ENCODE assay signal across 25 cellular contexts in the genomic region with DNA sequence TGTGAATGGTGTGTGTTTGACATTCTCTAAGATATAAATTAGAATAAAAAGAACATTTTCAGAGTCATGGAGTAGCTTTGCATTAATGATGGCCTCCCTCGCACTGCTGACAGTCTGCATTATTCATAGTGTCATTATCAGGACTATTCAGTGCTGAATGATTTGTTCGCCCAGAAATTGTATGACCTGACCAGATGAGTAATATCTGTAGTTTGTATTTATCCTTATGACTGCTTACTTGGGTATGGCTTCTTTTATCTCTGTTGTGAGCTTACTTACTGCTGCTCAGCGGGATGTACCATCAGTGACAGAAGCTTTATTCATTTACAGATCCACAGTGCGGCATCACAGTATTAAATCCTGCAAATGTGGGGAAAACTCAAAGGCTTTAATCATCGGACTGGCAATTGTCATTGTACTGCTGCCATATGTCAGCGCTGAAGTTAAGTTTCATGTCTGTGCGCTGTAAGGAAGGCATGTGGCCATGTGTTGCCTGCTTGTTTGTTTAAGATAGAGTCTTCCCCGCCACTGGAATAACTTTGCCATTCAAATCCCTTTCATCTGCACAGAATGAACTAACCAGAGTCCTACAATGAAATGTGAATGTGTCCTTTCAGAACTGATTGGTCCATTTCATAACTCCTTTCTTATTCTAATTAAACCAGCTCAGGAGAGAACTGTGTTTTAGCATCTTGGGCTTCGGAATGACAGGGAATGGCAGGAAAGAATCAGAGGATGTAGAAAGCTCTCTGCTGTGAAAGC.
DNase-seq lines count a peak whose midpoint lies in the region; ATAC-seq and TF ChIP-seq lines count a peak whose summit lies in the region.
"Had no signal": no experiment of that assay in that cellular context is flagged by ENCODE, and none has a peak within 500 bp of the region (broad histone marks: within the 10 kb centered on the region; RNA-seq: fewer than 3 reads in every experiment).

No MANE protein-coding gene starts in this region.

- H3K9me3 ChIP-seq in HAP-1 (no peaks in the 10 kb centered on the region), neuron (ENCODE audit: low read length) (no peaks in the 10 kb centered on the region), breast epithelium (no peaks in the 10 kb centered on the region), esophagus muscularis mucosa (no peaks in the 10 kb centered on the region)
- H3K9me3 ChIP-seq: gastroesophageal sphincter, SJSA1, thyroid gland had no signal

- TF ChIP-seq POLR2A in breast epithelium (IDR thresholded peaks at IDR 0.05) (no peak), esophagus muscularis mucosa (IDR thresholded peaks at IDR 0.05; ENCODE audit: low read depth) (no peak)

- H3K4me3 ChIP-seq in HAP-1 (peak overlapping the region; percentile 8), neuron (ENCODE audit: low read length) (peak overlapping the region; percentile 17), breast epithelium (no peak overlapping the region), esophagus muscularis mucosa (no peak overlapping the region)
- H3K4me3 ChIP-seq: coronary artery, gastroesophageal sphincter, SJSA1, thyroid gland had no signal

- no peak for ATAC-seq in HG02973 (IDR thresholded peaks at IDR 0.05; ENCODE audit: unreplicated experiment)
- ATAC-seq: activated CD4-positive, alpha-beta T cell treated with anti-CD3 and anti-CD28 coated beads for 36 hours; gastroesophageal sphincter; natural killer cell treated with Interleukin-12 subunit alpha and Interleukin-12 subunit beta and Interleukin-15 and Interleukin-18, amount 100 ng/mL, for 72 hours; sciatic nerve; stimulated activated naive CD8-positive, alpha-beta T cell treated with anti-CD3 and anti-CD28 coated beads, Interleukin-15, Interleukin-2, amounts not matched to agents 100 U/mL and 50 U/mL, for 24 hours; T-helper 17 cell had no signal

- no peak for TF ChIP-seq CTCF in breast epithelium (IDR thresholded peaks at IDR 0.05)
- no peak for TF ChIP-seq CTCF in esophagus muscularis mucosa (IDR thresholded peaks at IDR 0.05)

- H3K4me1 ChIP-seq in HAP-1 (peaks cover 48% of the 10 kb centered on the region), neuron (ENCODE audit: insufficient read depth, low read length) (peaks cover 19% of the 10 kb centered on the region), breast epithelium (no peaks in the 10 kb centered on the region), esophagus muscularis mucosa (peaks cover 0 to 5% (median 0%) of the 10 kb centered on the region in 4 donors)
- H3K4me1 ChIP-seq: gastroesophageal sphincter, parathyroid adenoma, SJSA1, thyroid gland had no signal

- DNase-seq in HAP-1 (ENCODE audit: low spot score in 2 of 2) (peak; percentile 67 to 96), NCI-H2227 (lab: John Stamatoyannopoulos, UW; ENCODE audit: unreplicated experiment) (peak; percentile 0), astrocyte of the hippocampus (ENCODE audit: low read depth, low spot score) (peak; percentile 12), glomerular visceral epithelial cell (ENCODE audit: extremely low spot score) (no peak), breast epithelium (ENCODE audit: low spot score in 2 of 2) (no peak), esophagus muscularis mucosa (ENCODE audit: extremely low spot score) (no peak)
- DNase-seq: activated CD4-positive, alpha-beta T cell treated with anti-CD3 and anti-CD28 coated beads for 36 hours; activated T-cell treated with anti-CD3 and anti-CD28 coated beads, Interleukin-2, amount 50 U/mL, for 24 hours; EL; Kasumi-1; NCI-H2081; NCI-H446 treated with DMSO at 0.1 percent for 48 hours; stimulated activated CD4-positive, alpha-beta T cell treated with anti-CD3 and anti-CD28 coated beads, Interleukin-15, amount 100 ng/mL, for 24 hours; stimulated activated naive CD8-positive, alpha-beta T cell treated with anti-CD3 and anti-CD28 coated beads, Interleukin-15, Interleukin-2, amounts not matched to agents 100 U/mL and 50 U/mL, for 24 hours; T-helper 17 cell; thyroid gland had no signal

- H3K27me3 ChIP-seq in HAP-1 (ENCODE audit: low read depth) (no peaks in the 10 kb centered on the region), neuron (ENCODE audit: insufficient read depth, low read length) (no peaks in the 10 kb centered on the region), breast epithelium (no peaks in the 10 kb centered on the region), esophagus muscularis mucosa (no peaks in the 10 kb centered on the region)
- H3K27me3 ChIP-seq: gastroesophageal sphincter, SJSA1, thyroid gland had no signal

- no peaks in the 10 kb centered on the region for H3K36me3 ChIP-seq in HAP-1 (replicated peaks)
- no peaks in the 10 kb centered on the region for H3K36me3 ChIP-seq in neuron (ENCODE audit: insufficient read depth, low read length)
- H3K36me3 ChIP-seq in breast epithelium = no peaks in the 10 kb centered on the region
- H3K36me3 ChIP-seq in esophagus muscularis mucosa = no peaks in the 10 kb centered on the region
- H3K36me3 ChIP-seq: gastroesophageal sphincter, SJSA1, thyroid gland had no signal

- 65% methylated on average over 9 of the region's 9 CpGs for WGBS in esophagus muscularis mucosa

- no peak overlapping the region for H3K27ac ChIP-seq in breast epithelium
- no peak overlapping the region for H3K27ac ChIP-seq in esophagus muscularis mucosa (replicated peaks in 1 of 4)
- H3K27ac ChIP-seq: coronary artery, gastroesophageal sphincter, HL-60, parathyroid adenoma, SJSA1, thyroid gland had no signal

- in situ Hi-C loops in HAP-1 (cut with MboI; ENCODE audit: low sequenced_read_pairs) = no loop called here

- no peak for TF ChIP-seq EP300 in esophagus muscularis mucosa (IDR thresholded peaks at IDR 0.05)

- H2AFZ ChIP-seq in neuron (ENCODE audit: low read depth, low read length) = peak overlapping the region; percentile 30
- H2AFZ ChIP-seq: parathyroid adenoma had no signal

- intact Hi-C loops in breast epithelium (cut with DNase I; ENCODE audit: low total_unique reads) = no loop called here
- intact Hi-C loops in esophagus muscularis mucosa (cut with DNase I) = no loop called here

Comparison
In these comparisons a context has a peak if more than half of its experiments do, and no peak if none do; other contexts are left out.
1. DNase-seq: peak in HAP-1 (2 of 2), NCI-H2227 (single experiment) and astrocyte of the hippocampus (single experiment); none in glomerular visceral epithelial cell (single experiment), breast epithelium (0 of 2) and esophagus muscularis mucosa (single experiment).
2. H3K4me3 ChIP-seq: peak in HAP-1 (single experiment) and neuron (single experiment); none in breast epithelium (0 of 3) and esophagus muscularis mucosa (0 of 4).